Comparison of ENCODE assay signal across 33 cellular contexts in the genomic region with DNA sequence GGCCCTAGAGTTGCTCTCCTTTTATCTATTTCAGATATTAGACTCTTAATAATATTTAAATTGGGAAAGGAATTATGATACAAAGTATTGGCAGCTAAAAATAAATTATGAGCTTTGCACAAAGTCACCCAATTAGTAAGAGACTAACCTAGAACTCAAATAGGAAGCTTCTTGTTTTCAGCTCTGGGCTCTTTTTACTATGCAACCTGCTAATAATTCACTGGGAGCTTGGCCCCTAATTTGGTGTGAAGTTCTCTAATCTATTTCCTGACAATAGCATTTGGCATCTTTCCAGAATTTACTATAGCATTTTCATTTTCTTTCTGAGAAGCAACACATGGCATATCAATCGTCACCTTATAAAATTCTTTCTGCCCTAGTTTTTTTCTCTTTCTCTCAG.
"Had no signal": no experiment of that assay in that cellular context is flagged by ENCODE, and none has a peak within 500 bp of the region (broad histone marks: within the 10 kb centered on the region; RNA-seq: fewer than 3 reads in every experiment).

No MANE protein-coding gene starts in this region.

- FAIRE-seq: kidney, small intestine, TTC549 had no signal

- H3K27ac Mint-ChIP-seq: activated CD4-positive, alpha-beta memory T cell treated with anti-CD3 and anti-CD28 coated beads, Interleukin-2, amount 10 ng/mL, durations not matched to agents 7 days and 5 days; activated CD4-positive, alpha-beta T cell treated with anti-CD3 and anti-CD28 coated beads, Interleukin-2, amount 10 ng/mL, durations not matched to agents 7 days and 5 days; activated naive CD4-positive, alpha-beta T cell treated with anti-CD3 and anti-CD28 coated beads, Interleukin-2, amount 50 U/mL, for 24 hours; activated naive CD8-positive, alpha-beta T cell treated with anti-CD3 and anti-CD28 coated beads, Interleukin-2, amount 50 U/mL, for 24 hours; activated T-helper 17 cell treated with anti-CD3 and anti-CD28 coated beads, Interleukin-2, amount 50 U/mL, for 72 hours; effector memory CD8-positive, alpha-beta T cell; mesothelial cell of epicardium; naive B cell; nephron progenitor cell; progenitor cell of endocrine pancreas; stimulated activated memory B cell treated with anti-CD40 and anti-IgM and Interleukin-4, amounts not matched to agents 10 μg/mL and 1 μg/mL and 100 μg/mL, for 72 hours; stimulated activated naive CD8-positive, alpha-beta T cell treated with anti-CD3 and anti-CD28 coated beads, Interleukin-15, amount 100 ng/mL, for 72 hours; type B pancreatic cell; WTC11 had no signal

- H3K4me3 Mint-ChIP-seq: activated CD4-positive, alpha-beta memory T cell treated with anti-CD3 and anti-CD28 coated beads, Interleukin-2, amount 10 ng/mL, durations not matched to agents 7 days and 5 days; activated CD4-positive, alpha-beta T cell treated with anti-CD3 and anti-CD28 coated beads, Interleukin-2, amount 10 ng/mL, durations not matched to agents 7 days and 5 days; activated naive CD4-positive, alpha-beta T cell treated with anti-CD3 and anti-CD28 coated beads, Interleukin-2, amount 50 U/mL, for 24 hours; activated naive CD8-positive, alpha-beta T cell treated with anti-CD3 and anti-CD28 coated beads, Interleukin-2, amount 50 U/mL, for 24 hours; activated T-cell treated with anti-CD3 and anti-CD28 coated beads, Interleukin-2, amount 50 U/mL, for 4 hours; activated T-helper 17 cell treated with anti-CD3 and anti-CD28 coated beads, Interleukin-2, amount 50 U/mL, for 72 hours; effector memory CD8-positive, alpha-beta T cell; mesothelial cell of epicardium; naive B cell; nephron progenitor cell; stimulated activated memory B cell treated with anti-CD40 and anti-IgM and Interleukin-4, amounts not matched to agents 10 μg/mL and 1 μg/mL and 100 μg/mL, for 72 hours; stimulated activated naive CD8-positive, alpha-beta T cell treated with anti-CD3 and anti-CD28 coated beads, Interleukin-15, amount 100 ng/mL, for 72 hours; type B pancreatic cell; WTC11 had no signal

- H3K4me1 Mint-ChIP-seq: activated CD4-positive, alpha-beta memory T cell treated with anti-CD3 and anti-CD28 coated beads, Interleukin-2, amount 10 ng/mL, durations not matched to agents 7 days and 5 days; activated CD4-positive, alpha-beta T cell treated with anti-CD3 and anti-CD28 coated beads, Interleukin-2, amount 10 ng/mL, durations not matched to agents 7 days and 5 days; activated naive CD4-positive, alpha-beta T cell treated with anti-CD3 and anti-CD28 coated beads, Interleukin-2, amount 50 U/mL, for 24 hours; activated naive CD8-positive, alpha-beta T cell treated with anti-CD3 and anti-CD28 coated beads, Interleukin-2, amount 50 U/mL, for 24 hours; activated T-helper 17 cell treated with anti-CD3 and anti-CD28 coated beads, Interleukin-2, amount 50 U/mL, for 72 hours; mesothelial cell of epicardium; naive B cell; nephron progenitor cell; stimulated activated memory B cell treated with anti-CD40 and anti-IgM and Interleukin-4, amounts not matched to agents 10 μg/mL and 1 μg/mL and 100 μg/mL, for 72 hours; stimulated activated naive CD8-positive, alpha-beta T cell treated with anti-CD3 and anti-CD28 coated beads, Interleukin-15, amount 100 ng/mL, for 72 hours had no signal

- H3K4me1 ChIP-seq: sigmoid colon, uterus had no signal

- H3K9me3 ChIP-seq: neutrophil, uterus had no signal

- H3K4me3 ChIP-seq: sigmoid colon, uterus had no signal

- H3K27me3 Mint-ChIP-seq: activated CD4-positive, alpha-beta memory T cell treated with anti-CD3 and anti-CD28 coated beads, Interleukin-2, amount 10 ng/mL, durations not matched to agents 7 days and 5 days; activated CD4-positive, alpha-beta T cell treated with anti-CD3 and anti-CD28 coated beads, Interleukin-2, amount 10 ng/mL, durations not matched to agents 7 days and 5 days; activated naive CD4-positive, alpha-beta T cell treated with anti-CD3 and anti-CD28 coated beads, Interleukin-2, amount 50 U/mL, for 24 hours; activated naive CD8-positive, alpha-beta T cell treated with anti-CD3 and anti-CD28 coated beads, Interleukin-2, amount 50 U/mL, for 24 hours; activated T-helper 17 cell treated with anti-CD3 and anti-CD28 coated beads, Interleukin-2, amount 50 U/mL, for 72 hours; effector memory CD8-positive, alpha-beta T cell; naive B cell; progenitor cell of endocrine pancreas; stimulated activated memory B cell treated with anti-CD40 and anti-IgM and Interleukin-4, amounts not matched to agents 10 μg/mL and 1 μg/mL and 100 μg/mL, for 72 hours; stimulated activated naive CD8-positive, alpha-beta T cell treated with anti-CD3 and anti-CD28 coated beads, Interleukin-15, amount 100 ng/mL, for 72 hours; type B pancreatic cell had no signal

- H3K36me3 ChIP-seq: neutrophil, sigmoid colon, uterus had no signal

- H3K9me3 Mint-ChIP-seq: activated CD4-positive, alpha-beta T cell treated with anti-CD3 and anti-CD28 coated beads, Interleukin-2, amount 10 ng/mL, durations not matched to agents 7 days and 5 days; activated naive CD4-positive, alpha-beta T cell treated with anti-CD3 and anti-CD28 coated beads, Interleukin-2, amount 50 U/mL, for 24 hours; mesothelial cell of epicardium; nephron progenitor cell; stimulated activated memory B cell treated with anti-CD40 and anti-IgM and Interleukin-4, amounts not matched to agents 10 μg/mL and 1 μg/mL and 100 μg/mL, for 72 hours; stimulated activated naive CD8-positive, alpha-beta T cell treated with anti-CD3 and anti-CD28 coated beads, Interleukin-15, amount 100 ng/mL, for 72 hours; type B pancreatic cell had no signal

- ATAC-seq: activated naive CD8-positive, alpha-beta T cell treated with anti-CD3 and anti-CD28 coated beads, Interleukin-2, amount 50 U/mL, for 24 hours; activated T-cell treated with anti-CD3 and anti-CD28 coated beads, Interleukin-2, amount 50 U/mL, for 4 hours; activated T-helper 17 cell treated with anti-CD3 and anti-CD28 coated beads, Interleukin-2, amount 50 U/mL, for 72 hours; effector memory CD8-positive, alpha-beta T cell; stimulated activated memory B cell treated with anti-CD40 and anti-IgM and Interleukin-4, amounts not matched to agents 10 μg/mL and 1 μg/mL and 100 μg/mL, for 72 hours; stimulated activated naive CD8-positive, alpha-beta T cell treated with anti-CD3 and anti-CD28 coated beads, Interleukin-15, amount 100 ng/mL, for 72 hours; WTC11 had no signal

- H3K27me3 ChIP-seq: neutrophil, sigmoid colon, uterus had no signal

- DNase-seq: activated CD4-positive, alpha-beta memory T cell treated with anti-CD3 and anti-CD28 coated beads, Interleukin-2, amount 10 ng/mL, durations not matched to agents 7 days and 5 days; activated CD4-positive, alpha-beta T cell treated with anti-CD3 and anti-CD28 coated beads for 1 hour; activated CD4-positive, alpha-beta T cell treated with anti-CD3 and anti-CD28 coated beads, Interleukin-2, amount 10 ng/mL, durations not matched to agents 7 days and 5 days; activated gamma-delta T cell treated with Interleukin-2 at 50 U/mL for 16 hours; activated naive CD8-positive, alpha-beta T cell treated with anti-CD3 and anti-CD28 coated beads, Interleukin-2, amount 50 U/mL, for 24 hours; activated T-cell treated with anti-CD3 and anti-CD28 coated beads, Interleukin-2, amount 50 U/mL, for 4 hours; amygdala; caudate nucleus; cortex of kidney; effector memory CD8-positive, alpha-beta T cell; foreskin fibroblast; head of caudate nucleus; hippocampal formation; kidney; naive B cell; nephron progenitor cell; sigmoid colon; small intestine; stimulated activated CD4-positive, alpha-beta T cell treated with anti-CD3 and anti-CD28 coated beads, Interleukin-1b, Interleukin-23, amount 100 ng/mL, for 48 hours; stimulated activated CD4-positive, alpha-beta T cell treated with anti-CD3 and anti-CD28 coated beads, Interleukin-4, amount 100 ng/mL, for 4 hours; stimulated activated CD8-positive, alpha-beta memory T cell treated with anti-CD3 and anti-CD28 coated beads, Interleukin-4, amount 100 ng/mL, for 48 hours; stimulated activated naive CD8-positive, alpha-beta T cell treated with anti-CD3 and anti-CD28 coated beads, Interleukin-15, amount 100 ng/mL, for 72 hours; substantia nigra; uterus had no signal

- H3K27ac ChIP-seq: neutrophil, sigmoid colon, uterus had no signal

- H3K36me3 Mint-ChIP-seq: activated naive CD4-positive, alpha-beta T cell treated with anti-CD3 and anti-CD28 coated beads, Interleukin-2, amount 50 U/mL, for 24 hours; mesothelial cell of epicardium; naive B cell; stimulated activated memory B cell treated with anti-CD40 and anti-IgM and Interleukin-4, amounts not matched to agents 10 μg/mL and 1 μg/mL and 100 μg/mL, for 72 hours; type B pancreatic cell; WTC11 had no signal
